In genomic region chr9:20551835-20552234, GRCh38 we compare ENCODE assay signal across 1 cellular context.
TF ChIP-seq lines count a peak whose summit lies in the region.

No MANE protein-coding gene starts in this region.

TF ChIP-seq in WTC11, 78 proteins besides CTCF, POLR2A, EP300 and RAD21 (continued from another document):
- no peak for TF ChIP-seq ZNF512 (CRISPR knock-in tag; IDR thresholded peaks at IDR 0.05; ENCODE audit: borderline replicate concordance)
- TF ChIP-seq NR3C1 (CRISPR knock-in tag; conservative IDR thresholded peaks at IDR 0.05; ENCODE audit: low read depth) = no peak
- no peak for TF ChIP-seq NFATC4 (CRISPR knock-in tag; IDR thresholded peaks at IDR 0.05)
- TF ChIP-seq ZBTB43 (CRISPR knock-in tag; IDR thresholded peaks at IDR 0.05) = no peak
- no peak for TF ChIP-seq ZNF263 (CRISPR knock-in tag; IDR thresholded peaks at IDR 0.05; ENCODE audit: low read depth)
- TF ChIP-seq ZNF423 (CRISPR knock-in tag; IDR thresholded peaks at IDR 0.05) = no peak
- TF ChIP-seq ZNF219 (CRISPR knock-in tag; IDR thresholded peaks at IDR 0.05; ENCODE audit: borderline replicate concordance) = no peak
- no peak for TF ChIP-seq KAT7 (CRISPR knock-in tag; IDR thresholded peaks at IDR 0.05; ENCODE audit: borderline replicate concordance)
- TF ChIP-seq RORB (CRISPR knock-in tag; IDR thresholded peaks at IDR 0.05) = no peak
- TF ChIP-seq GTF2I (CRISPR knock-in tag; conservative IDR thresholded peaks at IDR 0.05) = no peak
- no peak for TF ChIP-seq SMAD3 (CRISPR knock-in tag; IDR thresholded peaks at IDR 0.05; ENCODE audit: borderline replicate concordance)
- TF ChIP-seq E2F5 (CRISPR knock-in tag; IDR thresholded peaks at IDR 0.05) = no peak
- no peak for TF ChIP-seq MXD4 (CRISPR knock-in tag; IDR thresholded peaks at IDR 0.05; ENCODE audit: borderline replicate concordance)
- TF ChIP-seq USF2 (CRISPR knock-in tag; IDR thresholded peaks at IDR 0.05) = no peak
